ENCODE assay signal across 1 cellular context in the genomic region with DNA sequence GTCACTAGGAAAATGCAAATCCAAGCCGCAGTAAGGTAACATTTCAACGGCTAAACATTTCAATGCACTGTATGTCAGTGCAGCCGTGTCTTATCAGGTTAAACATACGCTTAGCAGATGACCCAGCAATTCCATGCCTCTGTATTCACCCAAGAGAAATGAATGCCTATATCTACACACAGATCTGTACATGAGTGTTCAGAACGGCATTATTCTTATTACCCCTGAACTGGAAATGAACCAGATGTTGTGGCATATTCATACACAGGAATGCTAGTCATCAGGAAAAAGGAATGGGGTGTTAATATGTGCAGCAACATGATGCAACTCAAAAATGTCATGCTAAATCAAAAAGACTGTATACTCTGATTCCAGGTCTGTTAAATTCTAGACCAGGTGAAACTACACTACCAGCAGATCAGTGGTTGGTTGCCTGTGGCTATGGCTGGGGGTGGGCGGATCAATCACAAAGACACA.
A peak's percentile ranks its signal among the peaks of the same experiment; 100 is the strongest.
TF ChIP-seq lines count a peak whose summit lies in the region.

No MANE protein-coding gene starts in this region.

TF ChIP-seq in K562, 482 proteins besides CTCF, POLR2A, EP300 and RAD21 (continued from another document and continues in another):
- TF ChIP-seq, protein P1, sequence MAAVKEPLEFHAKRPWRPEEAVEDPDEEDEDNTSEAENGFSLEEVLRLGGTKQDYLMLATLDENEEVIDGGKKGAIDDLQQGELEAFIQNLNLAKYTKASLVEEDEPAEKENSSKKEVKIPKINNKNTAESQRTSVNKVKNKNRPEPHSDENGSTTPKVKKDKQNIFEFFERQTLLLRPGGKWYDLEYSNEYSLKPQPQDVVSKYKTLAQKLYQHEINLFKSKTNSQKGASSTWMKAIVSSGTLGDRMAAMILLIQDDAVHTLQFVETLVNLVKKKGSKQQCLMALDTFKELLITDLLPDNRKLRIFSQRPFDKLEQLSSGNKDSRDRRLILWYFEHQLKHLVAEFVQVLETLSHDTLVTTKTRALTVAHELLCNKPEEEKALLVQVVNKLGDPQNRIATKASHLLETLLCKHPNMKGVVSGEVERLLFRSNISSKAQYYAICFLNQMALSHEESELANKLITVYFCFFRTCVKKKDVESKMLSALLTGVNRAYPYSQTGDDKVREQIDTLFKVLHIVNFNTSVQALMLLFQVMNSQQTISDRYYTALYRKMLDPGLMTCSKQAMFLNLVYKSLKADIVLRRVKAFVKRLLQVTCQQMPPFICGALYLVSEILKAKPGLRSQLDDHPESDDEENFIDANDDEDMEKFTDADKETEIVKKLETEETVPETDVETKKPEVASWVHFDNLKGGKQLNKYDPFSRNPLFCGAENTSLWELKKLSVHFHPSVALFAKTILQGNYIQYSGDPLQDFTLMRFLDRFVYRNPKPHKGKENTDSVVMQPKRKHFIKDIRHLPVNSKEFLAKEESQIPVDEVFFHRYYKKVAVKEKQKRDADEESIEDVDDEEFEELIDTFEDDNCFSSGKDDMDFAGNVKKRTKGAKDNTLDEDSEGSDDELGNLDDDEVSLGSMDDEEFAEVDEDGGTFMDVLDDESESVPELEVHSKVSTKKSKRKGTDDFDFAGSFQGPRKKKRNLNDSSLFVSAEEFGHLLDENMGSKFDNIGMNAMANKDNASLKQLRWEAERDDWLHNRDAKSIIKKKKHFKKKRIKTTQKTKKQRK (IDR thresholded peaks at IDR 0.05; ENCODE audit: borderline replicate concordance, low read depth, low read length), result no peak
- TF ChIP-seq NR4A1 (CRISPR knock-in tag; IDR thresholded peaks at IDR 0.05), result no peak
- TF ChIP-seq NR4A1 (tag; IDR thresholded peaks at IDR 0.05), result no peak
- no peak for TF ChIP-seq ZFP30 (CRISPR knock-in tag; IDR thresholded peaks at IDR 0.05; ENCODE audit: borderline replicate concordance)
- TF ChIP-seq GATAD2A (IDR thresholded peaks at IDR 0.05), result no peak
- TF ChIP-seq KLF13 (tag; IDR thresholded peaks at IDR 0.05; ENCODE audit: borderline replicate concordance, low read depth), result no peak
- no peak for TF ChIP-seq ZNF75A (CRISPR knock-in tag; IDR thresholded peaks at IDR 0.05)
- no peak for TF ChIP-seq RAD51 (IDR thresholded peaks at IDR 0.05; ENCODE audit: borderline replicate concordance, low read depth)
- TF ChIP-seq WHSC1 (IDR thresholded peaks at IDR 0.05; ENCODE audit: low read length), result no peak
- peak; percentile 52; the same call in 1 of the 2 replicates for TF ChIP-seq FOXM1 (IDR thresholded peaks at IDR 0.05; ENCODE audit: low read depth)
- no peak for TF ChIP-seq FOXM1 (CRISPR knock-in tag; IDR thresholded peaks at IDR 0.05; ENCODE audit: low read depth)
- no peak for TF ChIP-seq SLC30A9 (CRISPR knock-in tag; IDR thresholded peaks at IDR 0.05)
- 0 out of 4 replicates have a peak, but pooled peaks of 1 of the 2 experiments have one; percentile 31 for TF ChIP-seq NONO (IDR thresholded peaks at IDR 0.05; ENCODE audit: low read depth in 2 of 2, low read length in 1 of 2)
- TF ChIP-seq ZNF436 (CRISPR knock-in tag; IDR thresholded peaks at IDR 0.05), result no peak
- no peak for TF ChIP-seq SRSF3 (IDR thresholded peaks at IDR 0.05; ENCODE audit: insufficient read depth, low read length)
- TF ChIP-seq PHF20 (IDR thresholded peaks at IDR 0.05; ENCODE audit: partially characterized antibody), result peak; percentile 35
- TF ChIP-seq PURB (CRISPR knock-in tag; IDR thresholded peaks at IDR 0.05; ENCODE audit: low read depth), result no peak
- TF ChIP-seq BMI1 (IDR thresholded peaks at IDR 0.05; ENCODE audit: low read length), result no peak
- TF ChIP-seq, protein P2, sequence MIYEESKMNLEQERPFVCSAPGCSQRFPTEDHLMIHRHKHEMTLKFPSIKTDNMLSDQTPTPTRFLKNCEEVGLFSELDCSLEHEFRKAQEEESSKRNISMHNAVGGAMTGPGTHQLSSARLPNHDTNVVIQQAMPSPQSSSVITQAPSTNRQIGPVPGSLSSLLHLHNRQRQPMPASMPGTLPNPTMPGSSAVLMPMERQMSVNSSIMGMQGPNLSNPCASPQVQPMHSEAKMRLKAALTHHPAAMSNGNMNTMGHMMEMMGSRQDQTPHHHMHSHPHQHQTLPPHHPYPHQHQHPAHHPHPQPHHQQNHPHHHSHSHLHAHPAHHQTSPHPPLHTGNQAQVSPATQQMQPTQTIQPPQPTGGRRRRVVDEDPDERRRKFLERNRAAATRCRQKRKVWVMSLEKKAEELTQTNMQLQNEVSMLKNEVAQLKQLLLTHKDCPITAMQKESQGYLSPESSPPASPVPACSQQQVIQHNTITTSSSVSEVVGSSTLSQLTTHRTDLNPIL (CRISPR knock-in tag; IDR thresholded peaks at IDR 0.05), result no peak
- peak; percentile 82 for TF ChIP-seq FOSL1 (tag; conservative IDR thresholded peaks at IDR 0.05)
- TF ChIP-seq EP400 (IDR thresholded peaks at IDR 0.05), result no peak
- TF ChIP-seq, protein P3, sequence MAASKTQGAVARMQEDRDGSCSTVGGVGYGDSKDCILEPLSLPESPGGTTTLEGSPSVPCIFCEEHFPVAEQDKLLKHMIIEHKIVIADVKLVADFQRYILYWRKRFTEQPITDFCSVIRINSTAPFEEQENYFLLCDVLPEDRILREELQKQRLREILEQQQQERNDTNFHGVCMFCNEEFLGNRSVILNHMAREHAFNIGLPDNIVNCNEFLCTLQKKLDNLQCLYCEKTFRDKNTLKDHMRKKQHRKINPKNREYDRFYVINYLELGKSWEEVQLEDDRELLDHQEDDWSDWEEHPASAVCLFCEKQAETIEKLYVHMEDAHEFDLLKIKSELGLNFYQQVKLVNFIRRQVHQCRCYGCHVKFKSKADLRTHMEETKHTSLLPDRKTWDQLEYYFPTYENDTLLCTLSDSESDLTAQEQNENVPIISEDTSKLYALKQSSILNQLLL (CRISPR knock-in tag; IDR thresholded peaks at IDR 0.05; ENCODE audit: borderline replicate concordance), result no peak
- TF ChIP-seq TAL1 (IDR thresholded peaks at IDR 0.05), result peak; percentile 84
- no peak for TF ChIP-seq ZNF764 (CRISPR knock-in tag; IDR thresholded peaks at IDR 0.05; ENCODE audit: low read depth)
- TF ChIP-seq DMBX1 (CRISPR knock-in tag; IDR thresholded peaks at IDR 0.05; ENCODE audit: borderline replicate concordance), result no peak
- TF ChIP-seq ATF7 (IDR thresholded peaks at IDR 0.05), result peak; percentile 59
- TF ChIP-seq, protein P4, sequence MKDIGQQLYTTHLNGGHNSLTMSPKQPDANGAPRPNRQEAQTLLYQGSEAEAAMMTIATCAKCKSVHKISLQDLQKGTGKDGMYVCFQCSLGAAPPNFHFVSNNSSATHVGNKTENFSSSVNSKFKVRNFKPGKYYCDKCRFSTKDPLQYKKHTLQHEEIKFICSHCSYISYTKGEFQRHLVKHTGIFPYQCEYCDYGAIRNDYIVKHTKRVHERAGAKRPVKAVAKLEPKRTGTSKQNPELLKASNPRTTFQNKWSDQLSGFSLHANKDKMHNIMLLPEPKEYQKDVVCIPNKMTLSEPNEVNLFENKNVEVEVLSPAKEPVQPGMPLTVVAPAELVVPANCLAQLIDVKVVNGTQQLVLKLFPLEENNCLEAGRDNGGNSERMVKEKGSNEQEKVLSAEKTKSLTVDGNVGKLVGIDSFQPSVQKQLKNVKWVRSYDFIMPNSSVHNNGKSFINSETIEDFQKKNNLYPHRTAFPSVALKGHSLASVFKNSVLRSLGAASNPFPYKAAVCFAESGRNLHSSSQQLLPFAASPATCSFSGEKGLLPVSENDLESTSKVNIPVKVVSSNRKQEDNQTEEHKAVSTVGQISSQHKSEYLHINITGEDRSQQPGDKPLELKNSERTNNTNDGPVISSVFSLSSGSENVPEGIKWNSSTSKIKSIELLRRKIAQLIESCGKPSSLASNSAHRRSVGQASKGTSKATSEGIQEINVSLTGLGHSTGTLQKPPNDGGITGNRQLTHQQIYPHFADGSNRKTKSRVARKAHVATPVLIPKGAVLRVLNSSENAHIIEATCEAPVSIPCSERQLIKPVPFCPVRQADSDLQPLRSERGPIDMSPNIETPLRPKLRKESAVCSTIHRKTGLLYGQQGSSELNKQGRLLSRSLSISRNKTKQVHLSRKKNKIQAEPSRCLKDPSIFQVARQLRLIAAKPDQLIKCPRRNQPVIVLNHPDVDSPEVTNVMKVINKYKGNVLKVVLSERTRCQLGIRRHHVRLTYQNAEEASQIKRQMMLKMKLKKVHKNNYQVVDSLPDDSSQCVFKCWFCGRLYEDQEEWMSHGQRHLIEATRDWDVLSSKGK (CRISPR knock-in tag; IDR thresholded peaks at IDR 0.05), result no peak
- TF ChIP-seq ZFX (CRISPR knock-in tag; IDR thresholded peaks at IDR 0.05), result no peak
- 0 out of 2 replicates have a peak, but pooled peaks have one; percentile 54 for TF ChIP-seq ADNP (tag; IDR thresholded peaks at IDR 0.05)
- TF ChIP-seq, protein P5, sequence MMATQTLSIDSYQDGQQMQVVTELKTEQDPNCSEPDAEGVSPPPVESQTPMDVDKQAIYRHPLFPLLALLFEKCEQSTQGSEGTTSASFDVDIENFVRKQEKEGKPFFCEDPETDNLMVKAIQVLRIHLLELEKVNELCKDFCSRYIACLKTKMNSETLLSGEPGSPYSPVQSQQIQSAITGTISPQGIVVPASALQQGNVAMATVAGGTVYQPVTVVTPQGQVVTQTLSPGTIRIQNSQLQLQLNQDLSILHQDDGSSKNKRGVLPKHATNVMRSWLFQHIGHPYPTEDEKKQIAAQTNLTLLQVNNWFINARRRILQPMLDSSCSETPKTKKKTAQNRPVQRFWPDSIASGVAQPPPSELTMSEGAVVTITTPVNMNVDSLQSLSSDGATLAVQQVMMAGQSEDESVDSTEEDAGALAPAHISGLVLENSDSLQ (IDR thresholded peaks at IDR 0.05), result peak; percentile 48; the same call in 1 of the 2 replicates
- peak; percentile 46 for TF ChIP-seq CREM (IDR thresholded peaks at IDR 0.05; ENCODE audit: low read depth)
- peak; percentile 63; the same call in 1 of the 2 replicates for TF ChIP-seq RNF2 (IDR thresholded peaks at IDR 0.05)
- no peak for TF ChIP-seq NR2F6 (CRISPR knock-in tag; IDR thresholded peaks at IDR 0.05)
- TF ChIP-seq MTA1 (IDR thresholded peaks at IDR 0.05; ENCODE audit: borderline replicate concordance), result peak; percentile 32; the same call in 1 of the 2 replicates
- peak; percentile 42 for TF ChIP-seq CXXC5 (CRISPR knock-in tag; IDR thresholded peaks at IDR 0.05)
- no peak for TF ChIP-seq ZNF175 (CRISPR knock-in tag; IDR thresholded peaks at IDR 0.05; ENCODE audit: low read depth)
- TF ChIP-seq, protein P6, sequence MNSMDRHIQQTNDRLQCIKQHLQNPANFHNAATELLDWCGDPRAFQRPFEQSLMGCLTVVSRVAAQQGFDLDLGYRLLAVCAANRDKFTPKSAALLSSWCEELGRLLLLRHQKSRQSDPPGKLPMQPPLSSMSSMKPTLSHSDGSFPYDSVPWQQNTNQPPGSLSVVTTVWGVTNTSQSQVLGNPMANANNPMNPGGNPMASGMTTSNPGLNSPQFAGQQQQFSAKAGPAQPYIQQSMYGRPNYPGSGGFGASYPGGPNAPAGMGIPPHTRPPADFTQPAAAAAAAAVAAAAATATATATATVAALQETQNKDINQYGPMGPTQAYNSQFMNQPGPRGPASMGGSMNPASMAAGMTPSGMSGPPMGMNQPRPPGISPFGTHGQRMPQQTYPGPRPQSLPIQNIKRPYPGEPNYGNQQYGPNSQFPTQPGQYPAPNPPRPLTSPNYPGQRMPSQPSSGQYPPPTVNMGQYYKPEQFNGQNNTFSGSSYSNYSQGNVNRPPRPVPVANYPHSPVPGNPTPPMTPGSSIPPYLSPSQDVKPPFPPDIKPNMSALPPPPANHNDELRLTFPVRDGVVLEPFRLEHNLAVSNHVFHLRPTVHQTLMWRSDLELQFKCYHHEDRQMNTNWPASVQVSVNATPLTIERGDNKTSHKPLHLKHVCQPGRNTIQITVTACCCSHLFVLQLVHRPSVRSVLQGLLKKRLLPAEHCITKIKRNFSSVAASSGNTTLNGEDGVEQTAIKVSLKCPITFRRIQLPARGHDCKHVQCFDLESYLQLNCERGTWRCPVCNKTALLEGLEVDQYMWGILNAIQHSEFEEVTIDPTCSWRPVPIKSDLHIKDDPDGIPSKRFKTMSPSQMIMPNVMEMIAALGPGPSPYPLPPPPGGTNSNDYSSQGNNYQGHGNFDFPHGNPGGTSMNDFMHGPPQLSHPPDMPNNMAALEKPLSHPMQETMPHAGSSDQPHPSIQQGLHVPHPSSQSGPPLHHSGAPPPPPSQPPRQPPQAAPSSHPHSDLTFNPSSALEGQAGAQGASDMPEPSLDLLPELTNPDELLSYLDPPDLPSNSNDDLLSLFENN (IDR thresholded peaks at IDR 0.05; ENCODE audit: low read depth in 2 of 2, low read length in 2 of 2), result peak in 1 of 2 experiments; percentile 80; a peak in 2 of 4 replicates
- TF ChIP-seq HNRNPL (IDR thresholded peaks at IDR 0.05; ENCODE audit: low read depth, low read length), result no peak
- no peak for TF ChIP-seq XRCC5 (IDR thresholded peaks at IDR 0.05; ENCODE audit: low read depth, low read length)
- TF ChIP-seq, protein P7, sequence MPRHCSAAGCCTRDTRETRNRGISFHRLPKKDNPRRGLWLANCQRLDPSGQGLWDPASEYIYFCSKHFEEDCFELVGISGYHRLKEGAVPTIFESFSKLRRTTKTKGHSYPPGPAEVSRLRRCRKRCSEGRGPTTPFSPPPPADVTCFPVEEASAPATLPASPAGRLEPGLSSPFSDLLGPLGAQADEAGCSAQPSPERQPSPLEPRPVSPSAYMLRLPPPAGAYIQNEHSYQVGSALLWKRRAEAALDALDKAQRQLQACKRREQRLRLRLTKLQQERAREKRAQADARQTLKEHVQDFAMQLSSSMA (CRISPR knock-in tag; IDR thresholded peaks at IDR 0.05), result no peak
- no peak for TF ChIP-seq ZNF224 (CRISPR knock-in tag; IDR thresholded peaks at IDR 0.05)
- TF ChIP-seq ZNF444 (CRISPR knock-in tag; IDR thresholded peaks at IDR 0.05), result no peak
- TF ChIP-seq NR2C1 (IDR thresholded peaks at IDR 0.05), result no peak; the same call in 1 of the 2 replicates
- TF ChIP-seq NR2C1 (tag; IDR thresholded peaks at IDR 0.05), result peak; percentile 71
- TF ChIP-seq CBX3 (IDR thresholded peaks at IDR 0.05; ENCODE audit: borderline replicate concordance in 1 of 2, low read length in 2 of 2), result no peak
- TF ChIP-seq IRF2 (CRISPR knock-in tag; IDR thresholded peaks at IDR 0.05), result no peak
- TF ChIP-seq CBFB (CRISPR knock-in tag; IDR thresholded peaks at IDR 0.05), result no peak
- TF ChIP-seq DDX20 (tag; IDR thresholded peaks at IDR 0.05; ENCODE audit: low read depth), result no peak
- TF ChIP-seq MTA2 (IDR thresholded peaks at IDR 0.05; ENCODE audit: low read depth), result peak; percentile 74
- no peak for TF ChIP-seq MEF2A (IDR thresholded peaks at IDR 0.05; ENCODE audit: control insufficient read depth, low read depth, low read length)
- TF ChIP-seq PTBP1 (IDR thresholded peaks at IDR 0.05; ENCODE audit: low read depth, low read length), result no peak
- TF ChIP-seq, protein P8, sequence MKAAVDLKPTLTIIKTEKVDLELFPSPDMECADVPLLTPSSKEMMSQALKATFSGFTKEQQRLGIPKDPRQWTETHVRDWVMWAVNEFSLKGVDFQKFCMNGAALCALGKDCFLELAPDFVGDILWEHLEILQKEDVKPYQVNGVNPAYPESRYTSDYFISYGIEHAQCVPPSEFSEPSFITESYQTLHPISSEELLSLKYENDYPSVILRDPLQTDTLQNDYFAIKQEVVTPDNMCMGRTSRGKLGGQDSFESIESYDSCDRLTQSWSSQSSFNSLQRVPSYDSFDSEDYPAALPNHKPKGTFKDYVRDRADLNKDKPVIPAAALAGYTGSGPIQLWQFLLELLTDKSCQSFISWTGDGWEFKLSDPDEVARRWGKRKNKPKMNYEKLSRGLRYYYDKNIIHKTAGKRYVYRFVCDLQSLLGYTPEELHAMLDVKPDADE (conservative IDR thresholded peaks at IDR 0.05; ENCODE audit: control insufficient read depth, low read depth, low read length), result no peak
- no peak for TF ChIP-seq RB1 (IDR thresholded peaks at IDR 0.05; ENCODE audit: low read depth)
- TF ChIP-seq SIN3A (IDR thresholded peaks at IDR 0.05; ENCODE audit: borderline replicate concordance in 2 of 2, control insufficient read depth in 1 of 2, low read depth in 2 of 2, low read length in 2 of 2), result no peak
- no peak for TF ChIP-seq TAF15 (IDR thresholded peaks at IDR 0.05; ENCODE audit: low read depth, low read length)
- TF ChIP-seq MAFK (IDR thresholded peaks at IDR 0.05; ENCODE audit: low read length), result peak; percentile 89
- TF ChIP-seq BDP1 (IDR thresholded peaks at IDR 0.05; ENCODE audit: insufficient read depth, insufficient read length), result no peak
